In genomic region chr12:111446631-111447570, GRCh38 we compare ENCODE assay signal across 8 cellular contexts. TPM values are rescaled to one million over a fixed set of nuclear protein-coding genes. Genes with fewer than 3 reads are reported as not detected.
A peak's percentile ranks its signal among the peaks of the same experiment; 100 is the strongest.
DNase-seq lines count a peak whose midpoint lies in the region; ATAC-seq and TF ChIP-seq lines count a peak whose summit lies in the region.
"Had no signal": no experiment of that assay in that cellular context is flagged by ENCODE, and none has a peak within 500 bp of the region (broad histone marks: within the 10 kb centered on the region; RNA-seq: fewer than 3 reads in every experiment).

No MANE protein-coding gene starts in this region.

- H3K27ac ChIP-seq in smooth muscle cell (ENCODE audit: low read depth), result peak overlapping the region; percentile 71

- WGBS in smooth muscle cell (ENCODE audit: low lambda C conversion rate), result 94% methylated on average over 19 of the region's 20 CpGs

- H4K20me1 ChIP-seq in smooth muscle cell (ENCODE audit: low read depth), result peaks cover 81% of the 10 kb centered on the region

- no peaks in the 10 kb centered on the region for H3K36me3 ChIP-seq in smooth muscle cell (ENCODE audit: low read depth)

- H3K36me3 Mint-ChIP-seq in HFFc6 (ENCODE audit: low read depth) (peaks cover 54% of the 10 kb centered on the region), immature natural killer cell (peaks cover 4 to 42% (median 9%) of the 10 kb centered on the region in 3 donors)
- peaks cover 61% of the 10 kb centered on the region for H3K36me3 Mint-ChIP-seq in activated CD8-positive, alpha-beta T cell treated with anti-CD3 and anti-CD28 coated beads for 36 hours (ENCODE audit: low read depth)

- H3K79me2 ChIP-seq in smooth muscle cell (ENCODE audit: low read depth), result peaks cover 14% of the 10 kb centered on the region

- no peak overlapping the region for H2AFZ ChIP-seq in smooth muscle cell (ENCODE audit: low read depth)

- POLR2A ChIA-PET in activated CD8-positive, alpha-beta T cell treated with anti-CD3 and anti-CD28 coated beads for 36 hours (lab: Charles Lee), result interaction anchor here (1.0 to 5.4 kb wide), 6 partner anchors 9 to 50 kb away, joined by 3 to 41 read pairs (median 20); no protein-coding TSS in a partner anchor

- peaks cover 15% of the 10 kb centered on the region for H3K4me1 ChIP-seq in smooth muscle cell (ENCODE audit: low read depth)

- H3F3A ChIP-seq in smooth muscle cell (ENCODE audit: low read depth), result peaks cover 53% of the 10 kb centered on the region

- peak overlapping the region; percentile 49; the same call in 1 of the 2 replicates for H3K4me3 Mint-ChIP-seq in HFFc6
- H3K4me3 Mint-ChIP-seq in activated CD8-positive, alpha-beta T cell treated with anti-CD3 and anti-CD28 coated beads for 36 hours, result no peak overlapping the region
- H3K4me3 Mint-ChIP-seq in immature natural killer cell, result peak overlapping the region in 1 of 5 donors; percentile 70

- H3K4me1 Mint-ChIP-seq in HFFc6 (ENCODE audit: low read depth), result peaks cover 74% of the 10 kb centered on the region
- peaks cover 85% of the 10 kb centered on the region for H3K4me1 Mint-ChIP-seq in activated CD8-positive, alpha-beta T cell treated with anti-CD3 and anti-CD28 coated beads for 36 hours (ENCODE audit: low read depth)
- H3K4me1 Mint-ChIP-seq in immature natural killer cell, result peaks cover 87 to 92% of the 10 kb centered on the region in 2 donors

- peaks cover 16% of the 10 kb centered on the region for H3K9me3 Mint-ChIP-seq in HFFc6
- H3K9me3 Mint-ChIP-seq in activated CD8-positive, alpha-beta T cell treated with anti-CD3 and anti-CD28 coated beads for 36 hours, result no peaks in the 10 kb centered on the region
- H3K9me3 Mint-ChIP-seq in immature natural killer cell, result no peaks in the 10 kb centered on the region
- H3K9me3 Mint-ChIP-seq: stimulated activated naive CD8-positive, alpha-beta T cell treated with anti-CD3 and anti-CD28 coated beads, Interleukin-15, amount 100 ng/mL, for 72 hours had no signal

- H3K27me3 ChIP-seq in smooth muscle cell (ENCODE audit: low read depth), result no peaks in the 10 kb centered on the region

- no peak overlapping the region for H3K4me3 ChIP-seq in smooth muscle cell

- CTCF ChIA-PET in activated CD8-positive, alpha-beta T cell treated with anti-CD3 and anti-CD28 coated beads for 36 hours (lab: Charles Lee), result interaction anchor here (1.0 to 40.2 kb wide), 2 partner anchors 42 to 116 kb away, joined by 3 to 1222 read pairs; partner anchors contain the start of gene SH2B3

- H3K9ac ChIP-seq in smooth muscle cell (ENCODE audit: low read depth), result no peak overlapping the region

- DNase-seq in HFFc6 (no peak), immature natural killer cell (no peak), smooth muscle cell (lab: John Stamatoyannopoulos, UW; ENCODE audit: unreplicated experiment) (no peak), NOMO-1 (lab: John Stamatoyannopoulos, UW; ENCODE audit: unreplicated experiment in 2 of 2) (no peak), epidermal melanocyte (ENCODE audit: insufficient read length, low spot score) (no peak)
- DNase-seq in activated CD8-positive, alpha-beta T cell treated with anti-CD3 and anti-CD28 coated beads for 36 hours, result no peak

- peaks cover 68% of the 10 kb centered on the region for H3K27me3 Mint-ChIP-seq in HFFc6 (ENCODE audit: insufficient read depth)
- no peaks in the 10 kb centered on the region for H3K27me3 Mint-ChIP-seq in activated CD8-positive, alpha-beta T cell treated with anti-CD3 and anti-CD28 coated beads for 36 hours
- peaks cover 8 to 16% (median 9%) of the 10 kb centered on the region in 3 donors for H3K27me3 Mint-ChIP-seq in immature natural killer cell (ENCODE audit: low read depth in 3 of 3)
- H3K27me3 Mint-ChIP-seq: stimulated activated naive CD8-positive, alpha-beta T cell treated with anti-CD3 and anti-CD28 coated beads, Interleukin-15, amount 100 ng/mL, for 72 hours had no signal

- H3K9me3 ChIP-seq in smooth muscle cell (replicated peaks; ENCODE audit: low read depth), result no peaks in the 10 kb centered on the region

- H3K4me2 ChIP-seq in smooth muscle cell, result no peak overlapping the region

- intact Hi-C loops in activated CD8-positive, alpha-beta T cell treated with anti-CD3 and anti-CD28 coated beads for 36 hours (cut with micrococcal nuclease), result no loop called here

- ATAC-seq in activated CD8-positive, alpha-beta T cell treated with anti-CD3 and anti-CD28 coated beads for 36 hours, result no peak
- no peak for ATAC-seq in GM18498 (IDR thresholded peaks at IDR 0.05; ENCODE audit: unreplicated experiment)
- ATAC-seq: stimulated activated naive CD8-positive, alpha-beta T cell treated with anti-CD3 and anti-CD28 coated beads, Interleukin-15, amount 100 ng/mL, for 72 hours had no signal

- TF ChIP-seq CTCF in HFFc6 (IDR thresholded peaks at IDR 0.05) (no peak), smooth muscle cell (IDR thresholded peaks at IDR 0.05; ENCODE audit: borderline replicate concordance, insufficient read depth, poor library complexity, severe bottlenecking) (no peak)
- TF ChIP-seq CTCF in activated CD8-positive, alpha-beta T cell treated with anti-CD3 and anti-CD28 coated beads for 36 hours (IDR thresholded peaks at IDR 0.05), result no peak

- H3K27ac Mint-ChIP-seq in HFFc6 (peak overlapping the region; percentile 81), immature natural killer cell (peak overlapping the region; percentile 92 to 97 (median 94))
- peak overlapping the region; percentile 69 for H3K27ac Mint-ChIP-seq in activated CD8-positive, alpha-beta T cell treated with anti-CD3 and anti-CD28 coated beads for 36 hours

RNA-seq across cellular contexts. Expression of gene SH2B3, which starts 41.2 kb away (rescaled TPM):
- 10 to 100 TPM; 54.0 to 80.3 (median 69.8) TPM for total RNA-seq in HFFc6 (2021; fragmentation: NEBNext Ultra II Directional; extraction: Animal tissue kit (Norgen Biotek cat#: 25700))
- 10 to 100 TPM; 48.7 to 52.7 TPM for total RNA-seq in activated CD8-positive, alpha-beta T cell treated with anti-CD3 and anti-CD28 coated beads for 36 hours
- polyA plus RNA-seq in immature natural killer cell (10 to 100 TPM in 1 of 3 donors, 1 to 10 TPM in 1, under 1 TPM in 1; 0.08 to 13.5 (median 5.3) TPM), smooth muscle cell (3.7 and 4.7 TPM in 2 replicates)
- 5.2 and 6.1 TPM in 2 replicates for total RNA-seq in smooth muscle cell
